In the genomic region with DNA sequence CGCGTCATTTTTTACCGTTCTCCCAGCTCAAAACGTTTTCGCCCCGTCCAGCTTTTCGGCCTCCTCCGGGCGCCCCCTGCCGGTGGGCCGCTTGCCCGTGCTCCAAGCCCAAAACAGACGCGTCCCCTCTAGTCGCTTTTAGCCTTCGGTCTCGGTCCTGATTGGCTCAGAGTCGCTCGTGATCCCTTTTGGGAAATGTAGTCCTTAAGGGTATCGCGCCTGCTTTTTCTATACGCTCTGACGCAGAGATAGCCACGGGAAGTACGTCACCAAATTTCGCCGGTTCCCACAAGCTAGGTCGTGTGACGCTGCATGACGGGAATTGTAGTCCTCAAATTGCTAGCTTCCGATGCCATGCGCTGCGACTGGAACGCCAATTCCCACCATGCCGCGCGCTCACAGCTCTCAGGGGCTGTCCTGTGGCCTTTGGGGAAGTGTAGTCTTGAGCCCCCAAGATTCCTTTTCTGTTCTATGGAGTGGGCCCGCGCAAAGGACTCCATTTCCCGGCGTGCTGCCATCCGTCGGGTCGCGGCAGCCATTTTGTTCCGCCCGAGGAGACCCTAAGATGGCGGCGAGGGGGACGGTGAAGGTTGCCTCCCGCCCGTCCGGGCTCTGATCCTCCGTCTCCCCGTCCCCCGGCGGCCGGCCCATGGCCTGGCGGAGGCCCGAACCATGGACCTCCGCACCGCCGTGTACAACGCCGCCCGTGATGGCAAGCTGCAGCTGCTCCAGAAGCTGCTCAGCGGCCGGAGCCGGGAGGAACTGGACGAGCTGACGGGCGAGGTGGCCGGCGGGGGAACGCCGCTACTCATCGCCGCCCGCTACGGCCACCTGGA, we compare ENCODE assay signal across 1 cellular context.
TF ChIP-seq lines count a peak whose summit lies in the region.

A gene with protein sequence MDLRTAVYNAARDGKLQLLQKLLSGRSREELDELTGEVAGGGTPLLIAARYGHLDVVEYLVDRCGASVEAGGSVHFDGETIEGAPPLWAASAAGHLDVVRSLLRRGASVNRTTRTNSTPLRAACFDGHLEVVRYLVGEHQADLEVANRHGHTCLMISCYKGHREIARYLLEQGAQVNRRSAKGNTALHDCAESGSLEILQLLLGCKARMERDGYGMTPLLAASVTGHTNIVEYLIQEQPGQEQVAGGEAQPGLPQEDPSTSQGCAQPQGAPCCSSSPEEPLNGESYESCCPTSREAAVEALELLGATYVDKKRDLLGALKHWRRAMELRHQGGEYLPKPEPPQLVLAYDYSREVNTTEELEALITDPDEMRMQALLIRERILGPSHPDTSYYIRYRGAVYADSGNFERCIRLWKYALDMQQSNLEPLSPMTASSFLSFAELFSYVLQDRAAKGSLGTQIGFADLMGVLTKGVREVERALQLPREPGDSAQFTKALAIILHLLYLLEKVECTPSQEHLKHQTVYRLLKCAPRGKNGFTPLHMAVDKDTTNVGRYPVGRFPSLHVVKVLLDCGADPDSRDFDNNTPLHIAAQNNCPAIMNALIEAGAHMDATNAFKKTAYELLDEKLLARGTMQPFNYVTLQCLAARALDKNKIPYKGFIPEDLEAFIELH (plus strand): TSS at position 552 of the 836 bp plus-strand sequence. CDS start 121 bp downstream, at position 673.

TF ChIP-seq in A549, 52 proteins besides CTCF, POLR2A, EP300 and RAD21 (continued from another document):
- no peak for TF ChIP-seq CEBPB (IDR thresholded peaks at IDR 0.05)
- TF ChIP-seq HOXB5 (CRISPR knock-in tag; IDR thresholded peaks at IDR 0.05): peak; percentile 64
- TF ChIP-seq, protein P1, sequence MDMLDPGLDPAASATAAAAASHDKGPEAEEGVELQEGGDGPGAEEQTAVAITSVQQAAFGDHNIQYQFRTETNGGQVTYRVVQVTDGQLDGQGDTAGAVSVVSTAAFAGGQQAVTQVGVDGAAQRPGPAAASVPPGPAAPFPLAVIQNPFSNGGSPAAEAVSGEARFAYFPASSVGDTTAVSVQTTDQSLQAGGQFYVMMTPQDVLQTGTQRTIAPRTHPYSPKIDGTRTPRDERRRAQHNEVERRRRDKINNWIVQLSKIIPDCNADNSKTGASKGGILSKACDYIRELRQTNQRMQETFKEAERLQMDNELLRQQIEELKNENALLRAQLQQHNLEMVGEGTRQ (IDR thresholded peaks at IDR 0.05): peak; percentile 73
- no peak; the same call in 1 of the 2 replicates for TF ChIP-seq MAZ (IDR thresholded peaks at IDR 0.05; ENCODE audit: borderline replicate concordance, low read depth, low read length)
- TF ChIP-seq KDM1A (IDR thresholded peaks at IDR 0.05; ENCODE audit: low read depth): no peak
- TF ChIP-seq MAFK (IDR thresholded peaks at IDR 0.05; ENCODE audit: partially characterized antibody): no peak
- no peak for TF ChIP-seq HOXB13 (CRISPR knock-in tag; IDR thresholded peaks at IDR 0.05; ENCODE audit: low read depth)
- peak; percentile 94 for TF ChIP-seq SMC3 (IDR thresholded peaks at IDR 0.05)
- TF ChIP-seq BHLHE40 (IDR thresholded peaks at IDR 0.05; ENCODE audit: low read depth, low read length): no peak
- peak; percentile 52 to 85; a peak in 4 of 5 replicates for TF ChIP-seq JUN (IDR thresholded peaks at IDR 0.05)
- TF ChIP-seq MYC (IDR thresholded peaks at IDR 0.05; ENCODE audit: borderline replicate concordance, low read length): 0 out of 2 replicates have a peak, but pooled peaks have one; percentile 50
- TF ChIP-seq RCOR1 (IDR thresholded peaks at IDR 0.05; ENCODE audit: low read depth, low read length): no peak
- TF ChIP-seq, protein P2, sequence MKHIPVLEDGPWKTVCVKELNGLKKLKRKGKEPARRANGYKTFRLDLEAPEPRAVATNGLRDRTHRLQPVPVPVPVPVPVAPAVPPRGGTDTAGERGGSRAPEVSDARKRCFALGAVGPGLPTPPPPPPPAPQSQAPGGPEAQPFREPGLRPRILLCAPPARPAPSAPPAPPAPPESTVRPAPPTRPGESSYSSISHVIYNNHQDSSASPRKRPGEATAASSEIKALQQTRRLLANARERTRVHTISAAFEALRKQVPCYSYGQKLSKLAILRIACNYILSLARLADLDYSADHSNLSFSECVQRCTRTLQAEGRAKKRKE (CRISPR knock-in tag; IDR thresholded peaks at IDR 0.05; ENCODE audit: low read depth): 0 out of 2 replicates have a peak, but pooled peaks have one; percentile 51
- TF ChIP-seq RNF2 (IDR thresholded peaks at IDR 0.05; ENCODE audit: borderline replicate concordance, low read depth): no peak
- TF ChIP-seq HEYL (CRISPR knock-in tag; IDR thresholded peaks at IDR 0.05): no peak
- no peak for TF ChIP-seq ESRRA (IDR thresholded peaks at IDR 0.05; ENCODE audit: borderline replicate concordance, low read length)
- TF ChIP-seq NFE2L2 (conservative IDR thresholded peaks at IDR 0.05; ENCODE audit: low read length): no peak
- TF ChIP-seq TP53 (CRISPR knock-in tag; IDR thresholded peaks at IDR 0.05): no peak
- TF ChIP-seq, protein P3, sequence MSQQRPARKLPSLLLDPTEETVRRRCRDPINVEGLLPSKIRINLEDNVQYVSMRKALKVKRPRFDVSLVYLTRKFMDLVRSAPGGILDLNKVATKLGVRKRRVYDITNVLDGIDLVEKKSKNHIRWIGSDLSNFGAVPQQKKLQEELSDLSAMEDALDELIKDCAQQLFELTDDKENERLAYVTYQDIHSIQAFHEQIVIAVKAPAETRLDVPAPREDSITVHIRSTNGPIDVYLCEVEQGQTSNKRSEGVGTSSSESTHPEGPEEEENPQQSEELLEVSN (IDR thresholded peaks at IDR 0.05; ENCODE audit: borderline replicate concordance, low read depth): no peak
- no peak for TF ChIP-seq GATA3 (IDR thresholded peaks at IDR 0.05; ENCODE audit: borderline replicate concordance)
- TF ChIP-seq, protein P4, sequence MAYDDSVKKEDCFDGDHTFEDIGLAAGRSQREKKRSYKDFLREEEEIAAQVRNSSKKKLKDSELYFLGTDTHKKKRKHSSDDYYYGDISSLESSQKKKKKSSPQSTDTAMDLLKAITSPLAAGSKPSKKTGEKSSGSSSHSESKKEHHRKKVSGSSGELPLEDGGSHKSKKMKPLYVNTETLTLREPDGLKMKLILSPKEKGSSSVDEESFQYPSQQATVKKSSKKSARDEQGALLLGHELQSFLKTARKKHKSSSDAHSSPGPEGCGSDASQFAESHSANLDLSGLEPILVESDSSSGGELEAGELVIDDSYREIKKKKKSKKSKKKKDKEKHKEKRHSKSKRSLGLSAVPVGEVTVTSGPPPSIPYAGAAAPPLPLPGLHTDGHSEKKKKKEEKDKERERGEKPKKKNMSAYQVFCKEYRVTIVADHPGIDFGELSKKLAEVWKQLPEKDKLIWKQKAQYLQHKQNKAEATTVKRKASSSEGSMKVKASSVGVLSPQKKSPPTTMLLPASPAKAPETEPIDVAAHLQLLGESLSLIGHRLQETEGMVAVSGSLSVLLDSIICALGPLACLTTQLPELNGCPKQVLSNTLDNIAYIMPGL (CRISPR knock-in tag; IDR thresholded peaks at IDR 0.05; ENCODE audit: borderline replicate concordance): no peak
- TF ChIP-seq SREBF2 (IDR thresholded peaks at IDR 0.05): no peak
